ENCODE assay signal across 19 cellular contexts in the genomic region with DNA sequence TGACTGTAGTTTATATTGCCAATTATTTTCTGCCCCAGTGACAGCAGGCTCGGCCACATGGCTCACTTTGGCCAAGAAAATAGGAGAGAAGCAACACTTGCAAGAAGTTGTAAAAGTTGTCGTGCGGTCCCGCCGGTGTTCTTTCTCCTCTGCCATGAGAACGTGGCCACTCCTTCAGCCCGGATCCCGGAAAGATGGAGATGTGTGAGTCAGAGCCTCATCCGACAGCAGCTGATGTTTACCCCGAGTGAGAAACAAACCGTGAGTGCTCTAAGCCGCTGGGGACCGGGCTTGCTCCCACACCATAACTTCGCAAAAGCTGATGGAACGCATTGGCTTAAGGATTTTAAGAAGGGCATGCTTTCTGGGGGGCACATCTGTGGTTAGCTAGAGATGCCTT.
DNase-seq lines count a peak whose midpoint lies in the region; ATAC-seq, FAIRE-seq and TF ChIP-seq lines count a peak whose summit lies in the region.
"Had no signal": no experiment of that assay in that cellular context is flagged by ENCODE, and none has a peak within 500 bp of the region (broad histone marks: within the 10 kb centered on the region; RNA-seq: fewer than 3 reads in every experiment).

No MANE protein-coding gene starts in this region.

- CTCF ChIA-PET in activated naive CD4-positive, alpha-beta T cell treated with anti-CD3 and anti-CD28 coated beads for 36 hours (lab: Charles Lee), result no interaction called here

- no peak for FAIRE-seq in HTR-8/SVneo (lab: Jason Lieb, UNC)
- FAIRE-seq: endometrium, GM12891, H1 had no signal

- H3K4me1 Mint-ChIP-seq in chondrocyte (ENCODE audit: low read depth) (no peaks in the 10 kb centered on the region), osteocyte (ENCODE audit: unreplicated experiment) (no peaks in the 10 kb centered on the region)
- H3K4me1 Mint-ChIP-seq in activated naive CD4-positive, alpha-beta T cell treated with anti-CD3 and anti-CD28 coated beads for 36 hours (ENCODE audit: low read depth), result no peaks in the 10 kb centered on the region
- H3K4me1 Mint-ChIP-seq: central memory CD8-positive, alpha-beta T cell had no signal

- H3K27me3 Mint-ChIP-seq in chondrocyte (ENCODE audit: low read depth) (peaks cover 21% of the 10 kb centered on the region), osteocyte (ENCODE audit: unreplicated experiment) (peaks cover 17% of the 10 kb centered on the region)
- H3K27me3 Mint-ChIP-seq in activated naive CD4-positive, alpha-beta T cell treated with anti-CD3 and anti-CD28 coated beads for 36 hours (ENCODE audit: low read depth), result no peaks in the 10 kb centered on the region
- H3K27me3 Mint-ChIP-seq: central memory CD8-positive, alpha-beta T cell had no signal

- TF ChIP-seq CTCF in chondrocyte (IDR thresholded peaks at IDR 0.05), result no peak
- TF ChIP-seq CTCF in osteocyte (IDR thresholded peaks at IDR 0.05), result no peak

- H3K4me3 Mint-ChIP-seq in chondrocyte (ENCODE audit: unreplicated experiment) (no peak overlapping the region), osteocyte (ENCODE audit: unreplicated experiment) (no peak overlapping the region)
- no peak overlapping the region for H3K4me3 Mint-ChIP-seq in activated naive CD4-positive, alpha-beta T cell treated with anti-CD3 and anti-CD28 coated beads for 36 hours
- H3K4me3 Mint-ChIP-seq: central memory CD8-positive, alpha-beta T cell had no signal

- intact Hi-C loops in Right ventricle myocardium inferior (cut with DNase I), result no loop called here
- intact Hi-C loops in activated naive CD4-positive, alpha-beta T cell treated with anti-CD3 and anti-CD28 coated beads for 36 hours (cut with micrococcal nuclease), result no loop called here

- peak; percentile 66 for DNase-seq in Daoy (ENCODE audit: low read depth)
- DNase-seq in HTR-8/SVneo (ENCODE audit: insufficient read length, low spot score), result peak; percentile 24
- DNase-seq in chondrocyte (ENCODE audit: low spot score), result peak; percentile 62
- peak; percentile 80 for DNase-seq in osteocyte (ENCODE audit: extremely low spot score, unreplicated experiment)
- DNase-seq in Right ventricle myocardium inferior (ENCODE audit: missing footprints), result no peak
- no peak for DNase-seq in activated naive CD4-positive, alpha-beta T cell treated with anti-CD3 and anti-CD28 coated beads for 36 hours
- DNase-seq: activated CD4-positive, alpha-beta T cell treated with anti-CD3 and anti-CD28 coated beads, Interleukin-2, amount 50 U/mL, for 48 hours; gastrocnemius medialis; naive B cell; NCI-H1930; NCI-H446 treated with DMSO at 0.1 percent for 48 hours; stimulated activated naive CD4-positive, alpha-beta T cell treated with Interleukin-2 at 50 U/mL for 16 hours; transverse colon had no signal

- H3K36me3 Mint-ChIP-seq in chondrocyte (ENCODE audit: low read depth), result no peaks in the 10 kb centered on the region
- H3K36me3 Mint-ChIP-seq in osteocyte (ENCODE audit: unreplicated experiment), result no peaks in the 10 kb centered on the region
- H3K36me3 Mint-ChIP-seq in activated naive CD4-positive, alpha-beta T cell treated with anti-CD3 and anti-CD28 coated beads for 36 hours (ENCODE audit: low read depth), result no peaks in the 10 kb centered on the region
- H3K36me3 Mint-ChIP-seq: naive B cell had no signal

- H3K9me3 Mint-ChIP-seq in chondrocyte (ENCODE audit: low read depth) (no peaks in the 10 kb centered on the region), osteocyte (ENCODE audit: unreplicated experiment) (no peaks in the 10 kb centered on the region)
- H3K9me3 Mint-ChIP-seq in activated naive CD4-positive, alpha-beta T cell treated with anti-CD3 and anti-CD28 coated beads for 36 hours, result no peaks in the 10 kb centered on the region
- H3K9me3 Mint-ChIP-seq: central memory CD8-positive, alpha-beta T cell; naive B cell had no signal

- no peak for ATAC-seq in GM18861 (IDR thresholded peaks at IDR 0.05; ENCODE audit: unreplicated experiment)
- no peak for ATAC-seq in Right ventricle myocardium inferior
- no peak for ATAC-seq in GM18909 (IDR thresholded peaks at IDR 0.05; ENCODE audit: poor library complexity, unreplicated experiment)
- ATAC-seq: gastrocnemius medialis had no signal

- no peak overlapping the region for H3K27ac Mint-ChIP-seq in chondrocyte (ENCODE audit: unreplicated experiment)
- H3K27ac Mint-ChIP-seq in osteocyte (ENCODE audit: unreplicated experiment), result no peak overlapping the region
- no peak overlapping the region for H3K27ac Mint-ChIP-seq in activated naive CD4-positive, alpha-beta T cell treated with anti-CD3 and anti-CD28 coated beads for 36 hours

Comparison
In these comparisons a context has a peak if more than half of its experiments do, and no peak if none do; other contexts are left out.
1. DNase-seq: peak in Daoy (single experiment), HTR-8/SVneo (single experiment), chondrocyte (single experiment) and osteocyte (single experiment); none in Right ventricle myocardium inferior (single experiment) and activated naive CD4-positive, alpha-beta T cell treated with anti-CD3 and anti-CD28 coated beads for 36 hours (single experiment).